Comparison of ENCODE assay signal across 24 cellular contexts in genomic region chr2:53939656-53940055, GRCh38. TPM values are rescaled to one million over a fixed set of nuclear protein-coding genes. Genes with fewer than 3 reads are reported as not detected.
A peak's percentile ranks its signal among the peaks of the same experiment; 100 is the strongest.
DNase-seq lines count a peak whose midpoint lies in the region; ATAC-seq and TF ChIP-seq lines count a peak whose summit lies in the region.
"Had no signal": no experiment of that assay in that cellular context is flagged by ENCODE, and none has a peak within 500 bp of the region (broad histone marks: within the 10 kb centered on the region; RNA-seq: fewer than 3 reads in every experiment).

No MANE protein-coding gene starts in this region.

- no peaks in the 10 kb centered on the region for H3K27me3 ChIP-seq in adipocyte (replicated peaks; ENCODE audit: control insufficient read depth, insufficient read depth, low read length)
- no peaks in the 10 kb centered on the region for H3K27me3 ChIP-seq in fibroblast of lung (ENCODE audit: control insufficient read depth, insufficient read depth, low read length)
- H3K27me3 ChIP-seq in osteoblast (ENCODE audit: insufficient read depth, low read length) = no peaks in the 10 kb centered on the region

- peaks cover 3% of the 10 kb centered on the region for H3K79me2 ChIP-seq in fibroblast of lung (ENCODE audit: control insufficient read depth, insufficient read depth, low read length)
- peaks cover 42% of the 10 kb centered on the region for H3K79me2 ChIP-seq in osteoblast (ENCODE audit: insufficient read depth, low read length)

- H3K9me3 ChIP-seq in adipocyte (ENCODE audit: control insufficient read depth, low read length) (no peaks in the 10 kb centered on the region), fibroblast of lung (ENCODE audit: control insufficient read depth, insufficient read depth, low read depth, low read length) (no peaks in the 10 kb centered on the region), osteoblast (ENCODE audit: low read depth, low read length) (no peaks in the 10 kb centered on the region)
- H3K9me3 ChIP-seq: A549 had no signal

- no peak overlapping the region for H3K27ac Mint-ChIP-seq in activated CD4-positive, alpha-beta memory T cell treated with anti-CD3 and anti-CD28 coated beads, Interleukin-2, amount 10 ng/mL, durations not matched to agents 7 days and 5 days
- H3K27ac Mint-ChIP-seq: CD14-positive monocyte, progenitor cell of endocrine pancreas had no signal

- TF ChIP-seq CTCF in AG09319 (IDR thresholded peaks at IDR 0.05; ENCODE audit: low read depth, low read length) (no peak), fibroblast of lung (conservative IDR thresholded peaks at IDR 0.05 in 1 of 2, IDR thresholded peaks at IDR 0.05 in 1 of 2; ENCODE audit: low read depth in 1 of 2, low read length in 2 of 2) (no peak), osteoblast (IDR thresholded peaks at IDR 0.05; ENCODE audit: extremely low read depth, low read depth, low read length) (no peak)

- no peaks in the 10 kb centered on the region for H3K4me1 Mint-ChIP-seq in activated CD4-positive, alpha-beta memory T cell treated with anti-CD3 and anti-CD28 coated beads, Interleukin-2, amount 10 ng/mL, durations not matched to agents 7 days and 5 days
- H3K4me1 Mint-ChIP-seq: CD14-positive monocyte had no signal

- POLR2A ChIA-PET in activated CD4-positive, alpha-beta memory T cell treated with anti-CD3 and anti-CD28 coated beads, Interleukin-2, amount 10 ng/mL, durations not matched to agents 7 days and 5 days (lab: Charles Lee) = no interaction called here

- no peaks in the 10 kb centered on the region for H3K27me3 Mint-ChIP-seq in activated CD4-positive, alpha-beta memory T cell treated with anti-CD3 and anti-CD28 coated beads, Interleukin-2, amount 10 ng/mL, durations not matched to agents 7 days and 5 days
- H3K27me3 Mint-ChIP-seq: progenitor cell of endocrine pancreas had no signal

- DNase-seq in AG09319 (ENCODE audit: extremely low read depth, low read depth) (peak; percentile 5), adipocyte (ENCODE audit: low read depth) (peak; percentile 53), fibroblast of lung (ENCODE audit: low read depth in 2 of 2) (peak; percentile 8 to 59), osteoblast (ENCODE audit: insufficient read length, low spot score, missing footprints) (no peak), NCI-H446 (lab: John Stamatoyannopoulos, UW) (no peak), NCI-H128 (lab: John Stamatoyannopoulos, UW; ENCODE audit: unreplicated experiment) (no peak)
- DNase-seq in activated CD4-positive, alpha-beta memory T cell treated with anti-CD3 and anti-CD28 coated beads, Interleukin-2, amount 10 ng/mL, durations not matched to agents 7 days and 5 days = no peak
- DNase-seq: activated CD4-positive, alpha-beta T cell treated with anti-CD3 and anti-CD28 coated beads for 48 hours; activated naive CD4-positive, alpha-beta T cell; activated T-cell treated with anti-CD3 and anti-CD28 coated beads, Interleukin-2, amount 50 U/mL, for 4 hours; anterior cingulate cortex; central memory CD4-positive, alpha-beta T cell; HCEC 1CT; mammary epithelial cell; NCI-H1105 treated with DMSO at 0.1 percent for 48 hours; NCI-H2029 treated with DMSO at 0.1 percent for 48 hours; NCI-H2227 treated with DMSO at 0.1 percent for 48 hours; trophoblast cell had no signal

- ATAC-seq in HG02623 (IDR thresholded peaks at IDR 0.05; ENCODE audit: unreplicated experiment) = no peak
- ATAC-seq: A549; activated T-cell treated with anti-CD3 and anti-CD28 coated beads, Interleukin-2, amount 50 U/mL, for 4 hours had no signal

- H3K4me3 ChIP-seq in adipocyte (ENCODE audit: low read length) (no peak overlapping the region), fibroblast of lung (replicated peaks in 1 of 4; ENCODE audit: control extremely low read depth in 1 of 4, insufficient read depth in 1 of 4, low read depth in 3 of 4, low read length in 4 of 4) (no peak overlapping the region), osteoblast (ENCODE audit: insufficient read depth, low read length) (no peak overlapping the region)
- H3K4me3 ChIP-seq: A549 had no signal

- H3K36me3 Mint-ChIP-seq in activated CD4-positive, alpha-beta memory T cell treated with anti-CD3 and anti-CD28 coated beads, Interleukin-2, amount 10 ng/mL, durations not matched to agents 7 days and 5 days (ENCODE audit: low read depth) = peaks cover 36% of the 10 kb centered on the region

- no peak overlapping the region for H3K27ac ChIP-seq in fibroblast of lung (ENCODE audit: insufficient read depth, low read length)
- peak overlapping the region; percentile 6 for H3K27ac ChIP-seq in osteoblast (ENCODE audit: low read depth, low read length)
- H3K27ac ChIP-seq: A549, RWPE1, VCaP had no signal

- H3K4me1 ChIP-seq in adipocyte (ENCODE audit: control insufficient read depth, insufficient read depth, low read length) = peaks cover 8% of the 10 kb centered on the region
- H3K4me1 ChIP-seq in fibroblast of lung (ENCODE audit: control insufficient read depth, extremely low read depth, insufficient read depth, low read length) = no peaks in the 10 kb centered on the region
- peaks cover 4% of the 10 kb centered on the region for H3K4me1 ChIP-seq in osteoblast (ENCODE audit: insufficient read depth, low read length)
- H3K4me1 ChIP-seq: A549 had no signal

- CTCF ChIA-PET in activated CD4-positive, alpha-beta memory T cell treated with anti-CD3 and anti-CD28 coated beads, Interleukin-2, amount 10 ng/mL, durations not matched to agents 7 days and 5 days (lab: Charles Lee) = no interaction called here

- no peaks in the 10 kb centered on the region for H3K9me3 Mint-ChIP-seq in activated CD4-positive, alpha-beta memory T cell treated with anti-CD3 and anti-CD28 coated beads, Interleukin-2, amount 10 ng/mL, durations not matched to agents 7 days and 5 days
- H3K9me3 Mint-ChIP-seq: activated T-cell treated with anti-CD3 and anti-CD28 coated beads, Interleukin-2, amount 50 U/mL, for 4 hours; CD14-positive monocyte had no signal

- H3K4me3 Mint-ChIP-seq in activated CD4-positive, alpha-beta memory T cell treated with anti-CD3 and anti-CD28 coated beads, Interleukin-2, amount 10 ng/mL, durations not matched to agents 7 days and 5 days = no peak overlapping the region
- H3K4me3 Mint-ChIP-seq: activated T-cell treated with anti-CD3 and anti-CD28 coated beads, Interleukin-2, amount 50 U/mL, for 4 hours; CD14-positive monocyte had no signal

- H3K9ac ChIP-seq in adipocyte (ENCODE audit: low read length) = no peak overlapping the region
- H3K9ac ChIP-seq in fibroblast of lung (ENCODE audit: insufficient read depth, low read length) = no peak overlapping the region

- no peak overlapping the region for H2AFZ ChIP-seq in fibroblast of lung (ENCODE audit: low read length)
- no peak overlapping the region for H2AFZ ChIP-seq in osteoblast (ENCODE audit: low read length)

- H3K4me2 ChIP-seq in fibroblast of lung (ENCODE audit: extremely low read depth, insufficient read depth, low read length) (no peak overlapping the region), osteoblast (ENCODE audit: insufficient read depth, low read length) (no peak overlapping the region)
- H3K4me2 ChIP-seq: A549 had no signal

- H4K20me1 ChIP-seq in fibroblast of lung (ENCODE audit: control insufficient read depth, extremely low read depth, insufficient read depth, low read length) = no peaks in the 10 kb centered on the region
- no peaks in the 10 kb centered on the region for H4K20me1 ChIP-seq in osteoblast (ENCODE audit: insufficient read depth, low read length)

- H3K36me3 ChIP-seq in adipocyte (ENCODE audit: control insufficient read depth, insufficient read depth, low read length, severe bottlenecking) (peaks cover 58% of the 10 kb centered on the region), fibroblast of lung (ENCODE audit: control insufficient read depth, insufficient read depth, low read length) (no peaks in the 10 kb centered on the region), osteoblast (ENCODE audit: insufficient read depth, low read length) (peaks cover 63% of the 10 kb centered on the region)

RNA-seq across cellular contexts. Expression of gene PSME4, which starts 31.1 kb away (rescaled TPM):
- total RNA-seq in fibroblast of lung (18.7 and 26.8 TPM in 2 replicates), osteoblast (58.0 and 61.9 TPM in 2 replicates)
- polyA plus RNA-seq in fibroblast of lung = 34.6 and 43.2 TPM in 2 replicates
- polyA plus RNA-seq in fibroblast of lung (2012) = 36.4 and 44.6 TPM in 2 replicates
- 27.9 and 28.1 TPM in 2 replicates for polyA minus RNA-seq in fibroblast of lung (ENCODE audit: low replicate concordance)
- 10 to 100 TPM; 47.4 to 47.8 TPM for total RNA-seq in activated CD4-positive, alpha-beta memory T cell treated with anti-CD3 and anti-CD28 coated beads, Interleukin-2, amount 10 ng/mL, durations not matched to agents 7 days and 5 days

Comparison
In these comparisons a context has a peak if more than half of its experiments do, and no peak if none do; other contexts are left out.
1. DNase-seq: peak in AG09319 (single experiment), adipocyte (single experiment) and fibroblast of lung (2 of 2); none in osteoblast (single experiment), NCI-H446 (0 of 2), NCI-H128 (single experiment) and activated CD4-positive, alpha-beta memory T cell treated with anti-CD3 and anti-CD28 coated beads, Interleukin-2, amount 10 ng/mL, durations not matched to agents 7 days and 5 days (single experiment).